9 cellular contexts compared by ENCODE assay signal in the genomic region with DNA sequence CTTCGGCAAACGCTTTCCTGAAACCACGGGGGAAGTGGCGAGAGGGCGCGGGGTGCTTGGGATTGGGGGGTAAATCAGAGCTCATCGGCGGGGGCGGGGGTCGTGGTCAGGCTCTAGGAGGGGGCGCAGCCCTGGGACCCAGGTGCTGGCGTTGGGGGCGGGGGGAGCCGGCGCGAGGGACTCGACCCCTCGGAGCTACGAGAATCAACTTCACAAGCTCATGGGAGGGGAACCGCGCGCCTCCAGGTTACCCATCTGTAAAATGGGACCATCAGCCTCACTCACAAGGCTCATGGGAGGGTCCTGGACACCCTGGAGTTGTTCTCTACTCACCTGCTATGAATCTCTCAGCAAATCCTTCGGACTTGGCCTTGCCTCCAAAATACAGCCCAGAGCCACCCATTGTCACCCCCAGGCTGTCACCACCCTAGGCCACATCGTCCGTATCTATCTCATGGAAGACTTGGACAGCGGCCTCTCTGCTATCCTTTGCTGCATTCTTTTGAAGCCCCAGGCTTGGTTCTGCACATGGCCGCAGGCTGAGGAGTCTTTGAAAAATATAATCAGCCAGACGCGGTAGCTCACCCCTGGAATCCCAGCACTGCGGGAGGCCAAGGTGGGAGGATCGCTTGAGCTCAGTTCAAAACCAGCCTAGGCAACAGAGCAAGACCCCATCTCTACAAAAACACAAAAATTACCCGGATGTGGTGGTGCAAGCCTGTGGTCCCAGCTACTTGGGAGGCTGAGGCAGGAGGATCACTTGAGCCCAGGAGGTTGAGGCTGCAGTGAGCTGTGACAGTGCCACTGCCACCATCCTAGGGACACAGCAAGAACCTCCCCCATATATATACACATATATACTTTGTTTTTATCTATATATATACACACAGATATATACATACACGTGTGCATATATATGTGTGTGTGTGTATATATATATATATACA. TPM values are rescaled to one million over a fixed set of nuclear protein-coding genes. Genes with fewer than 3 reads are reported as not detected.
DNase-seq lines count a peak whose midpoint lies in the region; ATAC-seq, FAIRE-seq and TF ChIP-seq lines count a peak whose summit lies in the region.
"Had no signal": no experiment of that assay in that cellular context is flagged by ENCODE, and none has a peak within 500 bp of the region (broad histone marks: within the 10 kb centered on the region; RNA-seq: fewer than 3 reads in every experiment).

No MANE protein-coding gene starts in this region.

- H3K79me2 ChIP-seq in K562 (ENCODE audit: control insufficient read depth, insufficient read depth, low read length) = peaks cover 66% of the 10 kb centered on the region

- WGBS in K562 (ENCODE audit: insufficient coverage, low coverage, missing lambda C conversion rate) = 3% methylated on average over 24 of the region's 33 CpGs
- 39% methylated on average over 33 of the region's 33 CpGs for WGBS in tibial nerve, 2 donors

- peaks cover 16% of the 10 kb centered on the region for H3K36me3 Mint-ChIP-seq in activated T-cell treated with anti-CD3 and anti-CD28 coated beads, Interleukin-2, amount 50 U/mL, for 4 hours (ENCODE audit: insufficient read depth)

- H3K9me3 ChIP-seq in K562 (replicated peaks; ENCODE audit: control insufficient read depth, insufficient read depth, low read depth, low read length) (no peaks in the 10 kb centered on the region), lower lobe of right lung (no peaks in the 10 kb centered on the region), tibial nerve (no peaks in the 10 kb centered on the region)

- FAIRE-seq in K562 (lab: Jason Lieb, UNC) = peak; percentile 65
- FAIRE-seq: TTC549 had no signal

- H3K4me3 ChIP-seq in K562 (peak overlapping the region; percentile 92), lower lobe of right lung (peak overlapping the region; percentile 97), tibial nerve (peak overlapping the region; percentile 59 to 96 (median 86))

- peaks cover 22 to 50% of the 10 kb centered on the region in 2 experiments; a peak in 4 of 5 replicates for H3K4me1 ChIP-seq in K562 (replicated peaks in 1 of 2; ENCODE audit: control insufficient read depth in 2 of 2, insufficient read depth in 2 of 2, low read length in 2 of 2)
- H3K4me1 ChIP-seq in lower lobe of right lung = peaks cover 46% of the 10 kb centered on the region
- peaks cover 0 to 54% (median 32%) of the 10 kb centered on the region in 4 donors for H3K4me1 ChIP-seq in tibial nerve

- TF ChIP-seq EP300 in K562 (IDR thresholded peaks at IDR 0.05; ENCODE audit: low read length) = no peak
- TF ChIP-seq EP300 in tibial nerve (IDR thresholded peaks at IDR 0.05) = no peak

- no peak for DNase-seq in activated T-cell treated with anti-CD3 and anti-CD28 coated beads, Interleukin-2, amount 50 U/mL, for 4 hours
- no peak for DNase-seq in activated T-cell treated with anti-CD3 and anti-CD28 coated beads for 4 hours
- DNase-seq in K562 (ENCODE audit: extremely low read depth in 1 of 4, low spot score in 3 of 4) = peak; percentile 39 to 69 (median 56)
- DNase-seq in lower lobe of right lung = no peak
- DNase-seq in tibial nerve (ENCODE audit: low spot score in 2 of 2) = no peak
- DNase-seq in NCI-H2227 treated with DMSO at 0.1 percent for 48 hours (lab: John Stamatoyannopoulos, UW) = no peak

- no peak for TF ChIP-seq CTCF in K562 (IDR thresholded peaks at IDR 0.05 in 2 of 3, conservative IDR thresholded peaks at IDR 0.05 in 1 of 3; ENCODE audit: insufficient read depth in 2 of 3, low read depth in 1 of 3, low read length in 3 of 3)
- TF ChIP-seq CTCF in lower lobe of right lung (IDR thresholded peaks at IDR 0.05) = no peak
- TF ChIP-seq CTCF in tibial nerve (IDR thresholded peaks at IDR 0.05) = no peak

- TF ChIP-seq RAD21 in K562 (CRISPR knock-in tag; conservative IDR thresholded peaks at IDR 0.05 in 1 of 2, IDR thresholded peaks at IDR 0.05 in 1 of 2) = no peak

- CTCF ChIA-PET in K562 (lab: Yijun Ruan, JAX; ENCODE audit: low intra/inter-chr PET ratio) = no interaction called here

- no peak for TF ChIP-seq POLR2A in K562 (conservative IDR thresholded peaks at IDR 0.05)
- TF ChIP-seq POLR2A in tibial nerve (IDR thresholded peaks at IDR 0.05) = no peak

- no peaks in the 10 kb centered on the region for H3K9me3 Mint-ChIP-seq in activated T-cell treated with anti-CD3 and anti-CD28 coated beads, Interleukin-2, amount 50 U/mL, for 4 hours

- H3K27ac ChIP-seq in K562 (ENCODE audit: extremely low read depth, low read depth, low read length) = peak overlapping the region; percentile 96
- H3K27ac ChIP-seq in lower lobe of right lung = peak overlapping the region; percentile 92
- H3K27ac ChIP-seq in tibial nerve = peak overlapping the region; percentile 85 to 94 (median 92)

- H3K36me3 ChIP-seq in K562 (ENCODE audit: control insufficient read depth, insufficient read depth, low read length) (peaks cover 40% of the 10 kb centered on the region), lower lobe of right lung (peaks cover 19% of the 10 kb centered on the region), tibial nerve (peaks cover 0 to 21% (median 0%) of the 10 kb centered on the region in 3 donors)

- POLR2A ChIA-PET in K562 (lab: Yijun Ruan, JAX) = interaction anchor here (0.6 to 3.4 kb wide), 9 partner anchors 10 to 289 kb away, joined by 3 to 36 read pairs (median 4); partner anchors contain the start of genes CATSPERD, LONP1 and RPL36

- intact Hi-C loops in K562 (cut with micrococcal nuclease) = loop anchor here (2.0 kb wide), 1 partner anchor 74 kb away; the partner anchor contains the start of gene VMAC
- intact Hi-C loops in lower lobe of right lung (cut with DNase I) = no loop called here

- H4K20me1 ChIP-seq in K562 (replicated peaks; ENCODE audit: control insufficient read depth, insufficient read depth, low read length) = no peaks in the 10 kb centered on the region; the same call in 1 of the 2 replicates

- no peaks in the 10 kb centered on the region for H3K27me3 Mint-ChIP-seq in activated T-cell treated with anti-CD3 and anti-CD28 coated beads, Interleukin-2, amount 50 U/mL, for 4 hours (ENCODE audit: low read depth)

- BruUV-seq in K562 (replicated peaks; lab: Mats Ljungman, UMichigan) = TSS peak; percentile 73

- no peak for ATAC-seq in activated T-cell treated with anti-CD3 and anti-CD28 coated beads, Interleukin-2, amount 50 U/mL, for 4 hours
- ATAC-seq in K562 = peak; percentile 2; the same call in 1 of the 3 replicates
- ATAC-seq in lower lobe of right lung = no peak
- no peak for ATAC-seq in HG03442 (IDR thresholded peaks at IDR 0.05; ENCODE audit: unreplicated experiment)
- ATAC-seq in GM21526 (IDR thresholded peaks at IDR 0.05; ENCODE audit: low FRiP score, unreplicated experiment) = no peak

- peak overlapping the region; percentile 95 for H3K4me2 ChIP-seq in K562 (ENCODE audit: insufficient read depth, low read length)

- peaks cover 7% of the 10 kb centered on the region for H3K9me1 ChIP-seq in K562 (ENCODE audit: control insufficient read depth, insufficient read depth, low read length)

- H3K4me1 Mint-ChIP-seq in activated T-cell treated with anti-CD3 and anti-CD28 coated beads, Interleukin-2, amount 50 U/mL, for 4 hours (ENCODE audit: low read depth) = peaks cover 59% of the 10 kb centered on the region

- peak overlapping the region; percentile 98 for H3K4me3 Mint-ChIP-seq in activated T-cell treated with anti-CD3 and anti-CD28 coated beads, Interleukin-2, amount 50 U/mL, for 4 hours

- no peaks in the 10 kb centered on the region; a peak in 1 of 5 replicates for H3K27me3 ChIP-seq in K562 (ENCODE audit: control insufficient read depth in 2 of 2, insufficient read depth in 2 of 2, low read length in 2 of 2)
- H3K27me3 ChIP-seq in lower lobe of right lung (ENCODE audit: low read depth) = no peaks in the 10 kb centered on the region
- no peaks in the 10 kb centered on the region for H3K27me3 ChIP-seq in tibial nerve

- peak overlapping the region; percentile 95 to 99 for H3K9ac ChIP-seq in K562 (ENCODE audit: insufficient read depth in 1 of 2, low read depth in 2 of 2, low read length in 2 of 2)

- H2AFZ ChIP-seq in K562 (ENCODE audit: low read depth, low read length) = peak overlapping the region; percentile 87

- in situ Hi-C loops in K562 (cut with MboI) = no loop called here

TF ChIP-seq in K562, 482 proteins besides CTCF, POLR2A, EP300 and RAD21 (continues in another document):
- no peak for TF ChIP-seq RBM39 (optimal IDR thresholded peaks at IDR 0.05; ENCODE audit: low read depth, low read length)

RNA-seq across cellular contexts. Expression of gene RANBP3, which starts 0.9 kb away (rescaled TPM):
- 100 to 1,000 TPM; 101 to 104 (median 103) TPM for total RNA-seq in activated T-cell treated with anti-CD3 and anti-CD28 coated beads, Interleukin-2, amount 50 U/mL, for 4 hours
- 101 and 160 TPM in 2 replicates for total RNA-seq in K562 (2011; cell fraction: chromatin; rRNA removed; ENCODE audit: low replicate concordance)
- 112 and 117 TPM in 2 replicates for total RNA-seq in K562 (2011; cell fraction: nucleolus; rRNA removed)
- total RNA-seq in K562 (2011; cell fraction: nucleoplasm; rRNA removed) = 92.0 and 98.2 TPM in 2 replicates
- total RNA-seq in K562 (2014; rRNA removed) = 63.2 and 82.2 TPM in 2 replicates
- total RNA-seq in K562 (2014; rRNA removed; fragmentation: Illumina TruSeq; extraction: Trizol) = 42.0 and 48.5 TPM in 2 replicates
- 54.4 and 66.7 TPM in 2 replicates for total RNA-seq in K562 (2015; rRNA removed; fragmentation: Illumina TruSeq; extraction: Trizol)
- 63.1 and 70.3 TPM in 2 replicates for total RNA-seq in K562 (2021)
- polyA plus RNA-seq in K562 (2011; rRNA removed) = 46.6 and 57.6 TPM in 2 replicates
- 70.4 and 122 TPM in 2 replicates for polyA plus RNA-seq in K562 (2011; cell fraction: cytosol; rRNA removed)
- polyA plus RNA-seq in K562 (2011; cell fraction: nucleus; rRNA removed) = 84.9 and 193 TPM in 2 replicates
- 65.4 and 79.1 TPM in 2 replicates for polyA plus RNA-seq in K562 (2012)
- polyA plus RNA-seq in K562 (2014; fragmentation: Illumina TruSeq; extraction: Trizol) = 68.9 and 81.9 TPM in 2 replicates
- 1 to 10 TPM in 1 of 2 experiments, under 1 TPM in 1; 0.90 to 1.8 TPM for polyA plus RNA-seq in K562 (2014; fragmentation: Nextera tagmentation; extraction: Ambion mirVana)
- polyA plus RNA-seq in K562 (2014; rRNA removed) = 84.7 and 95.1 TPM in 2 replicates
- polyA minus RNA-seq in K562 (2011; rRNA and poly(A)+ RNA removed) = 29.0 and 45.3 TPM in 2 replicates
- polyA minus RNA-seq in K562 (2011; cell fraction: cytosol; rRNA and poly(A)+ RNA removed) = 53.6 and 66.7 TPM in 2 replicates
- polyA minus RNA-seq in K562 (2011; cell fraction: nucleus; rRNA and poly(A)+ RNA removed) = 32.7 and 38.9 TPM in 2 replicates
- 70.8 TPM for total RNA-seq in lower lobe of right lung
- 100 to 1,000 TPM in 2 of 4 donors, 10 to 100 TPM in 2; 75.4 to 129 (median 95.6) TPM for total RNA-seq in tibial nerve

Comparison
In these comparisons a context has a peak if more than half of its experiments do, and no peak if none do; other contexts are left out.
1. DNase-seq: peak in K562 (4 of 4); none in activated T-cell treated with anti-CD3 and anti-CD28 coated beads, Interleukin-2, amount 50 U/mL, for 4 hours (single experiment), activated T-cell treated with anti-CD3 and anti-CD28 coated beads for 4 hours (single experiment), lower lobe of right lung (single experiment), tibial nerve (0 of 2) and NCI-H2227 treated with DMSO at 0.1 percent for 48 hours (single experiment).
2. Peak in every context shown above with its lines, with median percentiles within 50 percentile points of each other: H3K27ac ChIP-seq and H3K4me3 ChIP-seq.